In the genomic region with DNA sequence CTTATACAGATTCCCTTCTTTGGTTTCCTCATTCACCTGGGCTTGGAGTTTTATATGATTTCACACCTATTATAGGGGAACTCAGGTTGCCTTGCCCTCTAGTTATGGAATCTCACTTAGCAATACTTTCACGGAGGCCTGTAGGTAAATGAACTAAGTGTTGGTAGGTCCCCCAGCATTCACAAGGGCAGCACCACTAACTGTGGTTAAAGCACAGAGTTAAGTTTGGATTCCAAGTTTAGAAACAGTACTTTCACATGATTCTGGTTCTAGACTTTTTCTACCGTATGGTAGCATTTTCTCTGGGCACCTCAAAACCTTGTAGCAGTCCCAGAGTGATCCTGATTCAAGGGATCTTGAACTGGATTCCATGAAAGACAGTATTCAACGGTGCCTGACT, we compare ENCODE assay signal across 26 cellular contexts. TPM values are rescaled to one million over a fixed set of nuclear protein-coding genes. Genes with fewer than 3 reads are reported as not detected.
A peak's percentile ranks its signal among the peaks of the same experiment; 100 is the strongest.
DNase-seq lines count a peak whose midpoint lies in the region; ATAC-seq and TF ChIP-seq lines count a peak whose summit lies in the region.
"Had no signal": no experiment of that assay in that cellular context is flagged by ENCODE, and none has a peak within 500 bp of the region (broad histone marks: within the 10 kb centered on the region; RNA-seq: fewer than 3 reads in every experiment).

No MANE protein-coding gene starts in this region.

- H3K4me3 Mint-ChIP-seq in activated T-cell treated with anti-CD3 and anti-CD28 coated beads, Interleukin-2, amount 50 U/mL, for 24 hours = no peak overlapping the region
- H3K4me3 Mint-ChIP-seq: CD14-positive monocyte had no signal

- no peak overlapping the region for H2AFZ ChIP-seq in osteoblast (ENCODE audit: low read length)
- H2AFZ ChIP-seq: GM23248 had no signal

- H3K4me1 Mint-ChIP-seq in activated T-cell treated with anti-CD3 and anti-CD28 coated beads, Interleukin-2, amount 50 U/mL, for 24 hours (ENCODE audit: low read depth) = peaks cover 50% of the 10 kb centered on the region

- ATAC-seq in GM21717 (IDR thresholded peaks at IDR 0.05; ENCODE audit: unreplicated experiment) (peak; percentile 42), HG03439 (IDR thresholded peaks at IDR 0.05; ENCODE audit: unreplicated experiment) (peak; percentile 73), GM21528 (IDR thresholded peaks at IDR 0.05; ENCODE audit: low FRiP score, unreplicated experiment) (no peak)
- ATAC-seq: HepG2, K562 had no signal

- H3K79me2 ChIP-seq in osteoblast (ENCODE audit: insufficient read depth, low read length) = no peaks in the 10 kb centered on the region

- no peak overlapping the region for H3K27ac ChIP-seq in osteoblast (ENCODE audit: low read depth, low read length)
- H3K27ac ChIP-seq: GM23248, SK-N-MC had no signal

- peaks cover 8% of the 10 kb centered on the region for H3K27me3 Mint-ChIP-seq in activated T-cell treated with anti-CD3 and anti-CD28 coated beads, Interleukin-2, amount 50 U/mL, for 24 hours

- no peak for TF ChIP-seq CTCF in osteoblast (IDR thresholded peaks at IDR 0.05; ENCODE audit: extremely low read depth, low read depth, low read length)

- H3K36me3 ChIP-seq in osteoblast (ENCODE audit: insufficient read depth, low read length) = no peaks in the 10 kb centered on the region
- H3K36me3 ChIP-seq: BE2C, MG63 had no signal

- H4K20me1 ChIP-seq in osteoblast (ENCODE audit: insufficient read depth, low read length) = no peaks in the 10 kb centered on the region

- H3K4me3 ChIP-seq in osteoblast (ENCODE audit: insufficient read depth, low read length) = no peak overlapping the region
- H3K4me3 ChIP-seq: GM23248, K562, MG63, SK-N-MC had no signal

- no peak overlapping the region for H3K4me2 ChIP-seq in osteoblast (ENCODE audit: insufficient read depth, low read length)

- peak overlapping the region; percentile 26 for H3K27ac Mint-ChIP-seq in activated T-cell treated with anti-CD3 and anti-CD28 coated beads, Interleukin-2, amount 50 U/mL, for 24 hours

- no peaks in the 10 kb centered on the region for H3K9me3 ChIP-seq in osteoblast (ENCODE audit: low read depth, low read length)
- H3K9me3 ChIP-seq: BE2C, MG63 had no signal

- no peaks in the 10 kb centered on the region for H3K27me3 ChIP-seq in osteoblast (ENCODE audit: insufficient read depth, low read length)
- H3K27me3 ChIP-seq: BE2C, MG63 had no signal

- no peaks in the 10 kb centered on the region for H3K9me3 Mint-ChIP-seq in activated T-cell treated with anti-CD3 and anti-CD28 coated beads, Interleukin-2, amount 50 U/mL, for 24 hours

- peaks cover 10% of the 10 kb centered on the region for H3K36me3 Mint-ChIP-seq in activated T-cell treated with anti-CD3 and anti-CD28 coated beads, Interleukin-2, amount 50 U/mL, for 24 hours (ENCODE audit: low read depth)
- H3K36me3 Mint-ChIP-seq: CD14-positive monocyte had no signal

- DNase-seq in activated T-cell treated with anti-CD3 and anti-CD28 coated beads, Interleukin-2, amount 50 U/mL, for 24 hours = no peak
- no peak for DNase-seq in activated T-cell treated with anti-CD3 and anti-CD28 coated beads, Interleukin-2, amount 50 U/mL, for 1 hour
- DNase-seq in NK-92 (lab: John Stamatoyannopoulos, UW; ENCODE audit: unreplicated experiment) (no peak), NCI-H1694 (lab: John Stamatoyannopoulos, UW) (no peak), osteoblast (ENCODE audit: insufficient read length, low spot score, missing footprints) (no peak)
- DNase-seq: 8988T, ACHN, BE2C, DMS153, GM23248, H7, MG63, NCI-H1105 treated with DMSO at 0.1 percent for 48 hours, NCI-H146, NCI-H2029, NCI-H69, SIG-M5 had no signal

- H3K4me1 ChIP-seq in osteoblast (ENCODE audit: insufficient read depth, low read length) = no peaks in the 10 kb centered on the region
- H3K4me1 ChIP-seq: BE2C had no signal

RNA-seq across cellular contexts. Expression of gene SH2D1A, which starts 46.4 kb away (rescaled TPM):
- total RNA-seq in osteoblast = not detected in 2 replicates
- total RNA-seq: GM23248, H7, HepG2, HT1080, NCI-H460 had no signal
